In the genomic region with DNA sequence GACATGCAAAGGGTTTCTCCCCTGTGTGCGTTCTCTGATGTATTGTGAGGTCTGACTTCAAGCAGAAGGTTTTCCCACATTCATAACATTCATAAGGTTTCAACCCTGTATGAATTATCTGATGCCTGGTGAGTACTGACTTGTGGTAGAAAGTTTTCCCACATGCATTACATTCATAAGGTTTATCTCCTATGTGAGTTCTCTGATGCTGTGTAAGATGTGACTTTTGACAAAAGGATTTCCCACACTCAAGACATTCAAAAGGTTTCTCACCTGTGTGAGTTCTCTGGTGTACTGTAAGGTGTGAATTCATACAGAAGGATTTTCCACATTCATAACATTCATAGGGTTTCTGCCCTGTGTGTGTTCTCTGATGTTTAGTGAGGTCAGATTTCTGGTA, we compare ENCODE assay signal across 3 cellular contexts.
TF ChIP-seq lines count a peak whose summit lies in the region.

No MANE protein-coding gene starts in this region.

TF ChIP-seq in GM12891, 5 proteins besides CTCF, POLR2A, EP300 and RAD21:
- TF ChIP-seq TAF1 (IDR thresholded peaks at IDR 0.05; ENCODE audit: low read depth, low read length) = no peak
- TF ChIP-seq POLR2AphosphoS5 (IDR thresholded peaks at IDR 0.05; ENCODE audit: low read depth, low read length) = no peak
- TF ChIP-seq POU2F2 (IDR thresholded peaks at IDR 0.05; ENCODE audit: low read depth, low read length) = no peak

TF ChIP-seq in IMR-90, 13 proteins besides CTCF, POLR2A, EP300 and RAD21:
- TF ChIP-seq RFX5 (IDR thresholded peaks at IDR 0.05; ENCODE audit: low read depth, low read length) (no peak), MAZ (IDR thresholded peaks at IDR 0.05; ENCODE audit: borderline replicate concordance, low read depth, low read length) (no peak)
- TF ChIP-seq, protein P1, sequence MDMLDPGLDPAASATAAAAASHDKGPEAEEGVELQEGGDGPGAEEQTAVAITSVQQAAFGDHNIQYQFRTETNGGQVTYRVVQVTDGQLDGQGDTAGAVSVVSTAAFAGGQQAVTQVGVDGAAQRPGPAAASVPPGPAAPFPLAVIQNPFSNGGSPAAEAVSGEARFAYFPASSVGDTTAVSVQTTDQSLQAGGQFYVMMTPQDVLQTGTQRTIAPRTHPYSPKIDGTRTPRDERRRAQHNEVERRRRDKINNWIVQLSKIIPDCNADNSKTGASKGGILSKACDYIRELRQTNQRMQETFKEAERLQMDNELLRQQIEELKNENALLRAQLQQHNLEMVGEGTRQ (IDR thresholded peaks at IDR 0.05; ENCODE audit: low read depth, low read length) = no peak

TF ChIP-seq in K562, 482 proteins besides CTCF, POLR2A, EP300 and RAD21:
- peak; percentile 96 for TF ChIP-seq ZNF75A (CRISPR knock-in tag; IDR thresholded peaks at IDR 0.05)
- TF ChIP-seq KLF6 (CRISPR knock-in tag; IDR thresholded peaks at IDR 0.05; ENCODE audit: borderline replicate concordance) = no peak
- peak; percentile 59 for TF ChIP-seq ZNF280A (IDR thresholded peaks at IDR 0.05; ENCODE audit: low read depth, partially characterized antibody)
- TF ChIP-seq TCFL5 (CRISPR knock-in tag; conservative IDR thresholded peaks at IDR 0.05) = no peak
- TF ChIP-seq ZNF274 (IDR thresholded peaks at IDR 0.05; ENCODE audit: borderline replicate concordance, low read depth, low read length) = peak; percentile 88
- peak; percentile 44; the same call in 1 of the 2 replicates for TF ChIP-seq CBX5 (IDR thresholded peaks at IDR 0.05; ENCODE audit: borderline replicate concordance, low read depth)
- TF ChIP-seq CC2D1A (IDR thresholded peaks at IDR 0.05) = no peak
- TF ChIP-seq TRIM28 (IDR thresholded peaks at IDR 0.05) = peak; percentile 92
- TF ChIP-seq TRIM24 (IDR thresholded peaks at IDR 0.05) = peak in 1 of 2 experiments; percentile 39; a peak in 1 of 4 replicates
- peak; percentile 19; the same call in 1 of the 2 replicates for TF ChIP-seq ZEB2 (IDR thresholded peaks at IDR 0.05)
